In the genomic region with DNA sequence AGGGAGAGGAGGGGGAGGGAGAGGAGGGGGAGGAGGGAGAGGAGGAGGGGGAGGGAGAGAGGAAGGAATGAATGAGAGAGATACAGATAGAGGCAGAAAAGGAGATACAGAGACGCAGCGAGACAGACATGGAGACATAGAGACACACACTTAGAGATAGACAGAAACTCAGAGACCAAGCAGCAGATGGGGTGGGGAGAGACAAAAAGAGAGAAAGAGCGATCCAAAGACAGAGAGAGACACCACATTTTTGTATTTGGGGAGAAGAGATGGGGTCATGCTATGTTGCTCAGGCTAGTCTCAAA, we compare ENCODE assay signal across 10 cellular contexts. TPM values are rescaled to one million over a fixed set of nuclear protein-coding genes. Genes with fewer than 3 reads are reported as not detected.
DNase-seq lines count a peak whose midpoint lies in the region; ATAC-seq, FAIRE-seq and TF ChIP-seq lines count a peak whose summit lies in the region.
"Had no signal": no experiment of that assay in that cellular context is flagged by ENCODE, and none has a peak within 500 bp of the region (broad histone marks: within the 10 kb centered on the region; RNA-seq: fewer than 3 reads in every experiment).

No MANE protein-coding gene starts in this region.

- TF ChIP-seq CTCF in glutamatergic neuron (IDR thresholded peaks at IDR 0.05; ENCODE audit: partially characterized antibody, unreplicated experiment) (no peak), vagina (IDR thresholded peaks at IDR 0.05) (no peak), GM13976 (IDR thresholded peaks at IDR 0.05; ENCODE audit: borderline replicate concordance, control extremely low read depth, extremely low read depth, insufficient read depth, missing control alignments) (no peak)

- H3K4me1 ChIP-seq in vagina = peaks cover 16% of the 10 kb centered on the region

- H3K9me3 Mint-ChIP-seq in stimulated activated naive CD8-positive, alpha-beta T cell treated with anti-CD3 and anti-CD28 coated beads, Interleukin-15, Interleukin-2, amounts not matched to agents 100 ng/mL and 50 ng/mL, for 24 hours = no peaks in the 10 kb centered on the region
- no peaks in the 10 kb centered on the region for H3K9me3 Mint-ChIP-seq in activated CD4-positive, alpha-beta memory T cell treated with anti-CD3 and anti-CD28 coated beads, Interleukin-2, amount 10 ng/mL, durations not matched to agents 7 days and 5 days
- peaks cover 8% of the 10 kb centered on the region for H3K9me3 Mint-ChIP-seq in glutamatergic neuron (ENCODE audit: unreplicated experiment)

- peaks cover 41% of the 10 kb centered on the region for H3K4me1 Mint-ChIP-seq in stimulated activated naive CD8-positive, alpha-beta T cell treated with anti-CD3 and anti-CD28 coated beads, Interleukin-15, Interleukin-2, amounts not matched to agents 100 ng/mL and 50 ng/mL, for 24 hours (ENCODE audit: low read depth)
- peaks cover 46% of the 10 kb centered on the region for H3K4me1 Mint-ChIP-seq in activated CD4-positive, alpha-beta memory T cell treated with anti-CD3 and anti-CD28 coated beads, Interleukin-2, amount 10 ng/mL, durations not matched to agents 7 days and 5 days
- peaks cover 3% of the 10 kb centered on the region for H3K4me1 Mint-ChIP-seq in glutamatergic neuron (ENCODE audit: low read depth, unreplicated experiment)

- CTCF ChIA-PET in activated CD4-positive, alpha-beta memory T cell treated with anti-CD3 and anti-CD28 coated beads, Interleukin-2, amount 10 ng/mL, durations not matched to agents 7 days and 5 days (lab: Charles Lee) = interaction anchor here (1.0 to 2.2 kb wide), 3 partner anchors 13 to 346 kb away, joined by 3 to 9 read pairs (median 5); a partner anchor contains a TSS

- H3K27ac ChIP-seq in vagina = peak overlapping the region; percentile 96

- H3K36me3 Mint-ChIP-seq in stimulated activated naive CD8-positive, alpha-beta T cell treated with anti-CD3 and anti-CD28 coated beads, Interleukin-15, Interleukin-2, amounts not matched to agents 100 ng/mL and 50 ng/mL, for 24 hours (ENCODE audit: low read depth) = no peaks in the 10 kb centered on the region
- no peaks in the 10 kb centered on the region for H3K36me3 Mint-ChIP-seq in activated CD4-positive, alpha-beta memory T cell treated with anti-CD3 and anti-CD28 coated beads, Interleukin-2, amount 10 ng/mL, durations not matched to agents 7 days and 5 days (ENCODE audit: low read depth)
- no peaks in the 10 kb centered on the region for H3K36me3 Mint-ChIP-seq in glutamatergic neuron (ENCODE audit: unreplicated experiment)

- POLR2A ChIA-PET in activated CD4-positive, alpha-beta memory T cell treated with anti-CD3 and anti-CD28 coated beads, Interleukin-2, amount 10 ng/mL, durations not matched to agents 7 days and 5 days (lab: Charles Lee) = interaction anchor here (1.0 to 2.7 kb wide), 6 partner anchors 9 to 324 kb away, joined by 3 to 15 read pairs (median 4); a partner anchor contains a TSS

- no peaks in the 10 kb centered on the region for H3K9me3 ChIP-seq in vagina
- H3K9me3 ChIP-seq: MG63 had no signal

- intact Hi-C loops in vagina (cut with DNase I) = loop anchor here (5.0 kb wide), 2 partner anchors 60 to 135 kb away; no protein-coding TSS in a partner anchor

- no peaks in the 10 kb centered on the region for H3K27me3 ChIP-seq in vagina

- in situ Hi-C loops in GM13976 (cut with MboI; ENCODE audit: low sequenced_read_pairs, unreplicated experiment) = no loop called here

- H3K4me3 Mint-ChIP-seq in stimulated activated naive CD8-positive, alpha-beta T cell treated with anti-CD3 and anti-CD28 coated beads, Interleukin-15, Interleukin-2, amounts not matched to agents 100 ng/mL and 50 ng/mL, for 24 hours = peak overlapping the region; percentile 57
- peak overlapping the region; percentile 53 for H3K4me3 Mint-ChIP-seq in activated CD4-positive, alpha-beta memory T cell treated with anti-CD3 and anti-CD28 coated beads, Interleukin-2, amount 10 ng/mL, durations not matched to agents 7 days and 5 days
- no peak overlapping the region for H3K4me3 Mint-ChIP-seq in glutamatergic neuron (ENCODE audit: unreplicated experiment)

- no peak for DNase-seq in stimulated activated naive CD8-positive, alpha-beta T cell treated with anti-CD3 and anti-CD28 coated beads, Interleukin-15, Interleukin-2, amounts not matched to agents 100 U/mL and 50 U/mL, for 24 hours
- DNase-seq in activated CD4-positive, alpha-beta memory T cell treated with anti-CD3 and anti-CD28 coated beads, Interleukin-2, amount 10 ng/mL, durations not matched to agents 7 days and 5 days = no peak
- DNase-seq in glutamatergic neuron (no peak), vagina (ENCODE audit: extremely low spot score in 2 of 2) (no peak), H54 (ENCODE audit: insufficient read length, low spot score) (no peak), GM13976 (ENCODE audit: low spot score) (no peak), amygdala (lab: John Stamatoyannopoulos, UW) (no peak)

- peak overlapping the region; percentile 87 for H3K27ac Mint-ChIP-seq in stimulated activated naive CD8-positive, alpha-beta T cell treated with anti-CD3 and anti-CD28 coated beads, Interleukin-15, Interleukin-2, amounts not matched to agents 100 ng/mL and 50 ng/mL, for 24 hours
- peak overlapping the region; percentile 9 for H3K27ac Mint-ChIP-seq in activated CD4-positive, alpha-beta memory T cell treated with anti-CD3 and anti-CD28 coated beads, Interleukin-2, amount 10 ng/mL, durations not matched to agents 7 days and 5 days
- H3K27ac Mint-ChIP-seq in glutamatergic neuron (ENCODE audit: unreplicated experiment) = peak overlapping the region; percentile 37
- H3K27ac Mint-ChIP-seq: endodermal cell had no signal

- FAIRE-seq in H54 (lab: Jason Lieb, UNC) = no peak

- H3K36me3 ChIP-seq in vagina = no peaks in the 10 kb centered on the region
- H3K36me3 ChIP-seq: MG63 had no signal

- H3K27me3 Mint-ChIP-seq in stimulated activated naive CD8-positive, alpha-beta T cell treated with anti-CD3 and anti-CD28 coated beads, Interleukin-15, Interleukin-2, amounts not matched to agents 100 ng/mL and 50 ng/mL, for 24 hours = no peaks in the 10 kb centered on the region
- peaks cover 6% of the 10 kb centered on the region for H3K27me3 Mint-ChIP-seq in activated CD4-positive, alpha-beta memory T cell treated with anti-CD3 and anti-CD28 coated beads, Interleukin-2, amount 10 ng/mL, durations not matched to agents 7 days and 5 days
- peaks cover 8% of the 10 kb centered on the region for H3K27me3 Mint-ChIP-seq in glutamatergic neuron (ENCODE audit: unreplicated experiment)

- no peak for TF ChIP-seq POLR2A in vagina (IDR thresholded peaks at IDR 0.05)
- TF ChIP-seq POLR2A in H54 (IDR thresholded peaks at IDR 0.05; ENCODE audit: low read depth, low read length) = no peak

- no peak for ATAC-seq in stimulated activated naive CD8-positive, alpha-beta T cell treated with anti-CD3 and anti-CD28 coated beads, Interleukin-15, Interleukin-2, amounts not matched to agents 100 U/mL and 50 U/mL, for 24 hours

- H3K4me3 ChIP-seq in vagina = no peak overlapping the region

RNA-seq across cellular contexts. Expression of a gene that starts 0.9 kb away (rescaled TPM):
- 1 to 10 TPM; 3.9 to 4.5 TPM for total RNA-seq in activated CD4-positive, alpha-beta memory T cell treated with anti-CD3 and anti-CD28 coated beads, Interleukin-2, amount 10 ng/mL, durations not matched to agents 7 days and 5 days
- total RNA-seq in glutamatergic neuron (ENCODE audit: unreplicated experiment) (7.8 TPM), vagina (7.9 TPM)

RNA-seq across cellular contexts. Expression of a gene that starts 9.7 kb away (rescaled TPM):
- 10 to 100 TPM; 18.7 to 19.1 TPM for total RNA-seq in activated CD4-positive, alpha-beta memory T cell treated with anti-CD3 and anti-CD28 coated beads, Interleukin-2, amount 10 ng/mL, durations not matched to agents 7 days and 5 days
- 2.9 TPM for total RNA-seq in glutamatergic neuron (ENCODE audit: unreplicated experiment)
- total RNA-seq in vagina = 4.9 TPM

RNA-seq across cellular contexts. Expression of a gene that starts 26.0 kb away (rescaled TPM):
- total RNA-seq in activated CD4-positive, alpha-beta memory T cell treated with anti-CD3 and anti-CD28 coated beads, Interleukin-2, amount 10 ng/mL, durations not matched to agents 7 days and 5 days = 1 to 10 TPM in 1 of 2 experiments, under 1 TPM in 1; 0.68 to 1.1 TPM
- 1.8 TPM for total RNA-seq in glutamatergic neuron (ENCODE audit: unreplicated experiment)
- 0.98 TPM for total RNA-seq in vagina

RNA-seq across cellular contexts. Expression of a gene that starts 27.6 kb away (rescaled TPM):
- total RNA-seq in activated CD4-positive, alpha-beta memory T cell treated with anti-CD3 and anti-CD28 coated beads, Interleukin-2, amount 10 ng/mL, durations not matched to agents 7 days and 5 days = 10 to 100 TPM; 27.7 to 29.5 TPM
- total RNA-seq in glutamatergic neuron (ENCODE audit: unreplicated experiment) (146 TPM), vagina (19.9 TPM)

RNA-seq across cellular contexts. Expression of a gene that starts 27.9 kb away (rescaled TPM):
- total RNA-seq in activated CD4-positive, alpha-beta memory T cell treated with anti-CD3 and anti-CD28 coated beads, Interleukin-2, amount 10 ng/mL, durations not matched to agents 7 days and 5 days = 1,000 to 10,000 TPM; 1,511 to 1,528 TPM
- total RNA-seq in glutamatergic neuron (ENCODE audit: unreplicated experiment) = 1,011 TPM
- 2,346 TPM for total RNA-seq in vagina

Comparison
In these comparisons a context has a peak if more than half of its experiments do, and no peak if none do; other contexts are left out.
1. H3K27ac Mint-ChIP-seq: peak in every context shown above with its lines; median percentile 87 in stimulated activated naive CD8-positive, alpha-beta T cell treated with anti-CD3 and anti-CD28 coated beads, Interleukin-15, Interleukin-2, amounts not matched to agents 100 ng/mL and 50 ng/mL, for 24 hours; 37 in glutamatergic neuron; 9 in activated CD4-positive, alpha-beta memory T cell treated with anti-CD3 and anti-CD28 coated beads, Interleukin-2, amount 10 ng/mL, durations not matched to agents 7 days and 5 days.